Comparison of ENCODE assay signal across 18 cellular contexts in the genomic region with DNA sequence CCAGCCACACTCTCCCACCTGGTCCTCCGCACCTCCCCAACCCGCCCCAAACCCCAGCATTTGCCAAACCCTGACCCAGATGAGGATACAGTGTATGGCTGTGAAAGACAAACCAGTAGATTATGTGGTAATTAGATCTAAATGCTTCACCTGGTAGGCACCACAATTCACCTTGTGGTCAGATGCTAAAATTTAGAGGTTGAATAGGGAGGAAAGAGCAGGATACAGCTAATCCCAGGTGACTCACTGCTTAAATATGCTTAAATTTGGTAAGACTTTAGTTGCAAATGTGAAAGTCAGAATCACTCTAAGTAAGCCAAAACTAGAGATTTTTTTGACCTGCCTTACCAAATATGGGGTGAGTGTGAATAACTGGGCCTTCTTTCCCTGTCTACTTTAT.
DNase-seq lines count a peak whose midpoint lies in the region; ATAC-seq, FAIRE-seq and TF ChIP-seq lines count a peak whose summit lies in the region.
"Had no signal": no experiment of that assay in that cellular context is flagged by ENCODE, and none has a peak within 500 bp of the region (broad histone marks: within the 10 kb centered on the region; RNA-seq: fewer than 3 reads in every experiment).

No MANE protein-coding gene starts in this region.

- peaks cover 9% of the 10 kb centered on the region for H3K4me1 ChIP-seq in HUES48 (ENCODE audit: control insufficient read depth, insufficient read depth, low read length)
- H3K4me1 ChIP-seq in pancreas, result no peaks in the 10 kb centered on the region
- H3K4me1 ChIP-seq: left lung, upper lobe of left lung had no signal

- no peak overlapping the region for H3K9ac ChIP-seq in HUES48 (ENCODE audit: low read depth, low read length)

- no peak for TF ChIP-seq CTCF in astrocyte of the spinal cord (IDR thresholded peaks at IDR 0.05; ENCODE audit: low read depth, low read length)
- no peak for TF ChIP-seq CTCF in pancreas (IDR thresholded peaks at IDR 0.05)

- FAIRE-seq in pancreas (lab: Jason Lieb, UNC), result no peak
- FAIRE-seq: colon, frontal cortex had no signal

- 88 to 90% methylated on average over 2 of the region's 2 CpGs for WGBS in pancreas, 2 donors

- H3K27me3 ChIP-seq in HUES48 (ENCODE audit: control insufficient read depth, insufficient read depth, low read length) (no peaks in the 10 kb centered on the region), pancreas (no peaks in the 10 kb centered on the region)
- H3K27me3 ChIP-seq: left lung, upper lobe of left lung had no signal

- intact Hi-C loops in pancreas (cut with DNase I), result no loop called here
- intact Hi-C loops in head of caudate nucleus (cut with DNase I), result no loop called here

- no peak for ATAC-seq in pancreas
- no peak for ATAC-seq in GM18870 (IDR thresholded peaks at IDR 0.05; ENCODE audit: unreplicated experiment)
- ATAC-seq: left lung, T-cell had no signal

- peak overlapping the region; percentile 80 for H3K27ac ChIP-seq in HUES48 (ENCODE audit: low read depth, low read length)
- no peak overlapping the region for H3K27ac ChIP-seq in pancreas
- H3K27ac ChIP-seq: left lung, upper lobe of left lung had no signal

- in situ Hi-C loops in astrocyte of the spinal cord (cut with HindIII; ENCODE audit: low sequenced_read_pairs), result no loop called here

- DNase-seq in AG08395 (ENCODE audit: low spot score) (peak; percentile 63), astrocyte of the spinal cord (ENCODE audit: low read depth, low spot score) (peak; percentile 27), iPS DF 19.7 (ENCODE audit: low read depth, low spot score) (peak; percentile 42), pancreas (no peak), NCI-H1417 (lab: John Stamatoyannopoulos, UW) (no peak), head of caudate nucleus (no peak)
- DNase-seq: activated CD4-positive, alpha-beta memory T cell treated with anti-CD3 and anti-CD28 coated beads for 36 hours; DMS79; Kasumi-1; left lung; NCI-H2171; nephron progenitor cell; T-cell; upper lobe of left lung had no signal

- H3K36me3 ChIP-seq in HUES48 (ENCODE audit: control insufficient read depth, insufficient read depth, low read length) (no peaks in the 10 kb centered on the region), pancreas (no peaks in the 10 kb centered on the region)
- H3K36me3 ChIP-seq: left lung, upper lobe of left lung had no signal

- H3K9me3 ChIP-seq in HUES48 (ENCODE audit: control insufficient read depth, insufficient read depth, low read length) (no peaks in the 10 kb centered on the region), pancreas (no peaks in the 10 kb centered on the region)
- H3K9me3 ChIP-seq: left lung, upper lobe of left lung had no signal

- H3K4me3 ChIP-seq in HUES48 (ENCODE audit: low read depth, low read length), result no peak overlapping the region
- H3K4me3 ChIP-seq in astrocyte of the spinal cord (ENCODE audit: low read depth, low read length), result no peak overlapping the region
- no peak overlapping the region for H3K4me3 ChIP-seq in pancreas
- H3K4me3 ChIP-seq: left lung, upper lobe of left lung had no signal

Comparison
In these comparisons a context has a peak if more than half of its experiments do, and no peak if none do; other contexts are left out.
1. DNase-seq: peak in AG08395 (single experiment), astrocyte of the spinal cord (single experiment) and iPS DF 19.7 (single experiment); none in pancreas (0 of 6), NCI-H1417 (0 of 3) and head of caudate nucleus (0 of 42).